ENCODE assay signal across 11 cellular contexts in the genomic region with DNA sequence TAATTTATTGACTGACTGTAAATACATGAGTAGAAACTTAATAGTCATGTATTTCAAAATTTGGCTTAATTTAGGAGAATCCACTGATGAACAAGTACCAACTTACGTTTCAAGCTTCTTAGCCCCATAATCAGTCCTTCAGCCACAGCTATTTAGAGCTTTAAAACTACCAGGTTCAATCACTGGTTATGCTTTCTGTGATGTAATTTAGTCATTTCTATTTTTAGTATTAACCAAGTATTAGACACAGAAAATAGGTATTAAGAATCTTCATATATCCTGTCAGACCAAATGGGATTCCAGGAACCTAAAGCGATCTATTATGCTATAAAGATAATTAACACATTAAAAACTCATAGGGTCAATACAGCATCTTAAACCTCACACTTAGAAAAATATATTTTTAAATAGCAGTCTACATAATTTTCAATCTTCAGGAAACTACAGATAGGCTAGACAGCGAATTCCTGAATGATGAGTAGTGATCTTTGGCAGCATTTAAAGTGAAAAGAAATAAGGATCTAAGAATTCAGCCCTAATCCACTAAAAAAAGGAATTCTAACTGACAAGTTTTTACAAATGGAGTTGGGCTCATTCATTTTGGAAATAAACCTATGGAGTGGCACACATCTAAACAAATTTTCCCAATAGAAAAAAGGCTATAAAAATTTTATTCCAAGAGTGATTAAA. TPM values are rescaled to one million over a fixed set of nuclear protein-coding genes. Genes with fewer than 3 reads are reported as not detected.
DNase-seq lines count a peak whose midpoint lies in the region; ATAC-seq and TF ChIP-seq lines count a peak whose summit lies in the region.
"Had no signal": no experiment of that assay in that cellular context is flagged by ENCODE, and none has a peak within 500 bp of the region (broad histone marks: within the 10 kb centered on the region; RNA-seq: fewer than 3 reads in every experiment).

No MANE protein-coding gene starts in this region.

- peaks cover 27% of the 10 kb centered on the region for H3K36me3 Mint-ChIP-seq in mesothelial cell of epicardium
- H3K36me3 Mint-ChIP-seq in activated CD4-positive, alpha-beta T cell treated with anti-CD3 and anti-CD28 coated beads for 36 hours (ENCODE audit: low read depth), result peaks cover 46% of the 10 kb centered on the region
- peaks cover 19% of the 10 kb centered on the region for H3K36me3 Mint-ChIP-seq in natural killer cell treated with Interleukin-12 subunit alpha and Interleukin-12 subunit beta and Interleukin-15 and Interleukin-18, amount 100 ng/mL, for 72 hours

- H3K9me3 Mint-ChIP-seq in mesothelial cell of epicardium, result no peaks in the 10 kb centered on the region
- no peaks in the 10 kb centered on the region for H3K9me3 Mint-ChIP-seq in activated CD4-positive, alpha-beta T cell treated with anti-CD3 and anti-CD28 coated beads for 36 hours (ENCODE audit: low read depth)
- no peaks in the 10 kb centered on the region for H3K9me3 Mint-ChIP-seq in natural killer cell treated with Interleukin-12 subunit alpha and Interleukin-12 subunit beta and Interleukin-15 and Interleukin-18, amount 100 ng/mL, for 72 hours
- H3K9me3 Mint-ChIP-seq: neural progenitor cell had no signal

- no peak for TF ChIP-seq CTCF in astrocyte of the cerebellum (IDR thresholded peaks at IDR 0.05; ENCODE audit: low read depth, low read length, missing control alignments)
- TF ChIP-seq CTCF in mesothelial cell of epicardium (IDR thresholded peaks at IDR 0.05; ENCODE audit: unreplicated experiment), result no peak

- H3K4me1 Mint-ChIP-seq in mesothelial cell of epicardium, result peaks cover 11% of the 10 kb centered on the region
- H3K4me1 Mint-ChIP-seq in activated CD4-positive, alpha-beta T cell treated with anti-CD3 and anti-CD28 coated beads for 36 hours, result peaks cover 13% of the 10 kb centered on the region
- peaks cover 5% of the 10 kb centered on the region in 2 donors for H3K4me1 Mint-ChIP-seq in natural killer cell treated with Interleukin-12 subunit alpha and Interleukin-12 subunit beta and Interleukin-15 and Interleukin-18, amount 100 ng/mL, for 72 hours (ENCODE audit: low read depth in 2 of 2)
- H3K4me1 Mint-ChIP-seq: neural progenitor cell had no signal

- H3K4me3 ChIP-seq in astrocyte of the cerebellum (ENCODE audit: low read depth, low read length), result no peak overlapping the region
- H3K4me3 ChIP-seq: neural progenitor cell had no signal

- in situ Hi-C loops in astrocyte of the cerebellum (cut with HindIII; ENCODE audit: low sequenced_read_pairs), result loop anchor here (25.0 kb wide), 1 partner anchor 248 kb away; no protein-coding TSS in a partner anchor

- no peak overlapping the region for H3K4me3 Mint-ChIP-seq in mesothelial cell of epicardium
- no peak overlapping the region for H3K4me3 Mint-ChIP-seq in activated CD4-positive, alpha-beta T cell treated with anti-CD3 and anti-CD28 coated beads for 36 hours
- H3K4me3 Mint-ChIP-seq in natural killer cell treated with Interleukin-12 subunit alpha and Interleukin-12 subunit beta and Interleukin-15 and Interleukin-18, amount 100 ng/mL, for 72 hours, result no peak overlapping the region
- H3K4me3 Mint-ChIP-seq: neural progenitor cell had no signal

- ATAC-seq in HG03103 (IDR thresholded peaks at IDR 0.05; ENCODE audit: low read depth, unreplicated experiment) (peak; percentile 40), GM18498 (IDR thresholded peaks at IDR 0.05; ENCODE audit: unreplicated experiment) (no peak)
- no peak for ATAC-seq in activated CD4-positive, alpha-beta T cell treated with anti-CD3 and anti-CD28 coated beads for 36 hours
- ATAC-seq in natural killer cell treated with Interleukin-12 subunit alpha and Interleukin-12 subunit beta and Interleukin-15 and Interleukin-18, amount 100 ng/mL, for 72 hours, result no peak

- peak overlapping the region; percentile 6 for H3K27ac Mint-ChIP-seq in mesothelial cell of epicardium
- no peak overlapping the region for H3K27ac Mint-ChIP-seq in activated CD4-positive, alpha-beta T cell treated with anti-CD3 and anti-CD28 coated beads for 36 hours
- H3K27ac Mint-ChIP-seq in natural killer cell treated with Interleukin-12 subunit alpha and Interleukin-12 subunit beta and Interleukin-15 and Interleukin-18, amount 100 ng/mL, for 72 hours, result no peak overlapping the region
- H3K27ac Mint-ChIP-seq: neural progenitor cell had no signal

- H3K27me3 Mint-ChIP-seq in mesothelial cell of epicardium (ENCODE audit: low read depth), result no peaks in the 10 kb centered on the region
- no peaks in the 10 kb centered on the region for H3K27me3 Mint-ChIP-seq in activated CD4-positive, alpha-beta T cell treated with anti-CD3 and anti-CD28 coated beads for 36 hours
- H3K27me3 Mint-ChIP-seq in natural killer cell treated with Interleukin-12 subunit alpha and Interleukin-12 subunit beta and Interleukin-15 and Interleukin-18, amount 100 ng/mL, for 72 hours, result no peaks in the 10 kb centered on the region

- DNase-seq in EL, result peak; percentile 80
- peak; percentile 49 for DNase-seq in astrocyte of the cerebellum (ENCODE audit: low read depth)
- no peak for DNase-seq in mesothelial cell of epicardium (ENCODE audit: low spot score in 2 of 2, unreplicated experiment in 2 of 2)
- no peak for DNase-seq in activated CD4-positive, alpha-beta T cell treated with anti-CD3 and anti-CD28 coated beads for 36 hours
- no peak for DNase-seq in cerebellar cortex (ENCODE audit: low spot score)
- DNase-seq in natural killer cell treated with Interleukin-12 subunit alpha and Interleukin-12 subunit beta and Interleukin-15 and Interleukin-18, amount 100 ng/mL, for 72 hours (ENCODE audit: low spot score), result no peak
- DNase-seq: NCI-H510A treated with DMSO at 0.1 percent for 48 hours, WERI-Rb-1 had no signal

- intact Hi-C loops in activated CD4-positive, alpha-beta T cell treated with anti-CD3 and anti-CD28 coated beads for 36 hours (cut with DNase I, micrococcal nuclease), result no loop called here

- POLR2A ChIA-PET in activated CD4-positive, alpha-beta T cell treated with anti-CD3 and anti-CD28 coated beads for 36 hours (lab: Charles Lee), result no interaction called here

- CTCF ChIA-PET in activated CD4-positive, alpha-beta T cell treated with anti-CD3 and anti-CD28 coated beads for 36 hours (lab: Charles Lee), result interaction anchor here (0.6 to 1.5 kb wide), 3 partner anchors 30 to 698 kb away, joined by 3 to 5 read pairs (median 3); no protein-coding TSS in a partner anchor

RNA-seq across cellular contexts. Expression of a gene that starts 51.5 kb away (rescaled TPM):
- total RNA-seq in mesothelial cell of epicardium, result 83.5 to 88.6 TPM (median 85.0 TPM) in 3 replicates
- 10 to 100 TPM; 46.9 to 63.6 TPM for total RNA-seq in activated CD4-positive, alpha-beta T cell treated with anti-CD3 and anti-CD28 coated beads for 36 hours
- total RNA-seq in natural killer cell treated with Interleukin-12 subunit alpha and Interleukin-12 subunit beta and Interleukin-15 and Interleukin-18, amount 100 ng/mL, for 72 hours, result 10 to 100 TPM; 34.6 to 61.9 TPM

RNA-seq across cellular contexts. Expression of a gene that starts 59.6 kb away (rescaled TPM):
- 31.3 to 34.0 TPM (median 31.5 TPM) in 3 replicates for total RNA-seq in mesothelial cell of epicardium
- under 1 TPM; 0.12 to 0.16 TPM for total RNA-seq in activated CD4-positive, alpha-beta T cell treated with anti-CD3 and anti-CD28 coated beads for 36 hours
- under 1 TPM; 0.50 to 0.53 TPM for total RNA-seq in natural killer cell treated with Interleukin-12 subunit alpha and Interleukin-12 subunit beta and Interleukin-15 and Interleukin-18, amount 100 ng/mL, for 72 hours

Comparison
In these comparisons a context has a peak if more than half of its experiments do, and no peak if none do; other contexts are left out.
1. DNase-seq: peak in EL (single experiment) and astrocyte of the cerebellum (single experiment); none in mesothelial cell of epicardium (0 of 2), activated CD4-positive, alpha-beta T cell treated with anti-CD3 and anti-CD28 coated beads for 36 hours (single experiment), cerebellar cortex (single experiment) and natural killer cell treated with Interleukin-12 subunit alpha and Interleukin-12 subunit beta and Interleukin-15 and Interleukin-18, amount 100 ng/mL, for 72 hours (single experiment).
2. RNA of a gene that starts 59.6 kb away (total RNA-seq): 31.3 to 34.0 TPM in mesothelial cell of epicardium; 0.50 to 0.53 TPM in natural killer cell treated with Interleukin-12 subunit alpha and Interleukin-12 subunit beta and Interleukin-15 and Interleukin-18, amount 100 ng/mL, for 72 hours and 0.12 to 0.16 TPM in activated CD4-positive, alpha-beta T cell treated with anti-CD3 and anti-CD28 coated beads for 36 hours; every median in the first group is over 10 times any median in the second.